Comparison of ENCODE assay signal across 19 cellular contexts in the genomic region with DNA sequence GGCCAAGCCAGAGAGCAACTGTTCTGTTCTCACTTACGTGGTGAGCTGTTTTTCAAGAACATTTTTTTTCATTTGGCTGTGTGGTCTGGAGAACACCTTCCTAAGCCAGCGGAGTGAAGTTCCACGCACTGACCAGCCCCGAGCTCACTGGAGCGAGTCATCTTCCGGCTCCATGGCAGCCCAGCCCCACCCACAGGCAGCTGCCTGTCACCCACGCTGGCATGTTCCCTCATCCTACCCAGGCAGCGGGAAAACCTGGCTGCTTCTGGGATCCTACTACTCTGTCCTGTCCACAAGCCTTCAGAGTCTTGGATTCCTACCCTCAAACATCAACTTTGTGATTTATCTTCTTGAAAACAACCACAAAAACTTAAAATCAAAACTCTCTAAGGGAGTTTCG.
DNase-seq lines count a peak whose midpoint lies in the region; TF ChIP-seq lines count a peak whose summit lies in the region.
"Had no signal": no experiment of that assay in that cellular context is flagged by ENCODE, and none has a peak within 500 bp of the region (broad histone marks: within the 10 kb centered on the region; RNA-seq: fewer than 3 reads in every experiment).

No MANE protein-coding gene starts in this region.

- H3K27ac Mint-ChIP-seq in osteocyte (ENCODE audit: unreplicated experiment): peak overlapping the region; percentile 75
- H3K27ac Mint-ChIP-seq in activated CD4-positive, alpha-beta memory T cell treated with anti-CD3 and anti-CD28 coated beads for 36 hours: no peak overlapping the region
- H3K27ac Mint-ChIP-seq: activated CD8-positive, alpha-beta T cell treated with anti-CD3 and anti-CD28 coated beads, Interleukin-2, amount 10 ng/mL, durations not matched to agents 7 days and 5 days; activated naive CD8-positive, alpha-beta T cell treated with anti-CD3 and anti-CD28 coated beads, Interleukin-2, amount 50 U/mL, for 24 hours had no signal

- WGBS in spleen, 5 donors: 86 to 96% (median 91%) methylated on average over 9 of the region's 9 CpGs

- CTCF ChIA-PET in HEK293T (lab: Yijun Ruan, JAX): interaction anchor here (0.7 kb wide), 1 partner anchor 612 kb away, joined by 3 read pairs; no protein-coding TSS in a partner anchor
- CTCF ChIA-PET in activated CD4-positive, alpha-beta memory T cell treated with anti-CD3 and anti-CD28 coated beads for 36 hours (lab: Charles Lee): interaction anchor here (0.7 kb wide), 2 partner anchors 614 to 856 kb away, joined by 3 read pairs; no protein-coding TSS in a partner anchor

- POLR2A ChIA-PET in HEK293T (lab: Yijun Ruan, JAX): no interaction called here
- POLR2A ChIA-PET in activated CD4-positive, alpha-beta memory T cell treated with anti-CD3 and anti-CD28 coated beads for 36 hours (lab: Charles Lee): no interaction called here

- H3K9me3 Mint-ChIP-seq in osteocyte (ENCODE audit: unreplicated experiment): no peaks in the 10 kb centered on the region
- H3K9me3 Mint-ChIP-seq in activated CD4-positive, alpha-beta memory T cell treated with anti-CD3 and anti-CD28 coated beads for 36 hours: no peaks in the 10 kb centered on the region
- H3K9me3 Mint-ChIP-seq: activated naive CD8-positive, alpha-beta T cell treated with anti-CD3 and anti-CD28 coated beads, Interleukin-2, amount 50 U/mL, for 24 hours had no signal

- H3K27me3 ChIP-seq in dorsolateral prefrontal cortex (no peaks in the 10 kb centered on the region), spleen (replicated peaks in 1 of 7) (no peaks in the 10 kb centered on the region)
- H3K27me3 ChIP-seq: sigmoid colon, testis had no signal

- no peaks in the 10 kb centered on the region for H3K27me3 Mint-ChIP-seq in osteocyte (ENCODE audit: unreplicated experiment)
- H3K27me3 Mint-ChIP-seq in activated CD4-positive, alpha-beta memory T cell treated with anti-CD3 and anti-CD28 coated beads for 36 hours: peaks cover 21% of the 10 kb centered on the region
- H3K27me3 Mint-ChIP-seq: activated naive CD8-positive, alpha-beta T cell treated with anti-CD3 and anti-CD28 coated beads, Interleukin-2, amount 50 U/mL, for 24 hours had no signal

- H3K27ac ChIP-seq in dorsolateral prefrontal cortex (peak overlapping the region in 45 of 59 donors; percentile 4 to 86 (median 69)), spleen (no peak overlapping the region)
- H3K27ac ChIP-seq: C4-2B, GM23248, sigmoid colon, testis had no signal

- no peak for TF ChIP-seq POLR2A in spleen (IDR thresholded peaks at IDR 0.05)

- H3K36me3 Mint-ChIP-seq in osteocyte (ENCODE audit: unreplicated experiment): peaks cover 3% of the 10 kb centered on the region
- H3K36me3 Mint-ChIP-seq in activated CD4-positive, alpha-beta memory T cell treated with anti-CD3 and anti-CD28 coated beads for 36 hours: no peaks in the 10 kb centered on the region

- H3K4me3 ChIP-seq in dorsolateral prefrontal cortex (no peak overlapping the region), spleen (no peak overlapping the region)
- H3K4me3 ChIP-seq: GM23248, sigmoid colon, testis had no signal

- H3K4me1 Mint-ChIP-seq in osteocyte (ENCODE audit: unreplicated experiment): peaks cover 62% of the 10 kb centered on the region
- H3K4me1 Mint-ChIP-seq in activated CD4-positive, alpha-beta memory T cell treated with anti-CD3 and anti-CD28 coated beads for 36 hours (ENCODE audit: low read depth): peaks cover 12% of the 10 kb centered on the region
- H3K4me1 Mint-ChIP-seq: activated naive CD8-positive, alpha-beta T cell treated with anti-CD3 and anti-CD28 coated beads, Interleukin-2, amount 50 U/mL, for 24 hours had no signal

- DNase-seq in HEK293T (ENCODE audit: extremely low spot score) (no peak), RKO (ENCODE audit: low spot score) (peak; percentile 8), dorsolateral prefrontal cortex (no peak), osteocyte (ENCODE audit: extremely low spot score, unreplicated experiment) (no peak), spleen (no peak), LoVo (ENCODE audit: low spot score) (no peak)
- no peak for DNase-seq in activated CD4-positive, alpha-beta memory T cell treated with anti-CD3 and anti-CD28 coated beads for 36 hours
- DNase-seq: activated CD8-positive, alpha-beta T cell treated with anti-CD3 and anti-CD28 coated beads, Interleukin-2, amount 10 ng/mL, durations not matched to agents 7 days and 5 days; activated naive CD8-positive, alpha-beta T cell treated with anti-CD3 and anti-CD28 coated beads, Interleukin-2, amount 50 U/mL, for 24 hours; DMS53; glutamatergic neuron; GM23248; NCI-H1105 treated with DMSO at 0.1 percent for 48 hours; NCI-H446; sigmoid colon; SK-N-SH; stimulated activated CD4-positive, alpha-beta T cell treated with anti-CD3 and anti-CD28 coated beads, Interleukin-2, amount 100 ng/mL, for 48 hours; testis had no signal

- H3K4me1 ChIP-seq in spleen: peaks cover 0 to 22% (median 8%) of the 10 kb centered on the region in 6 donors
- H3K4me1 ChIP-seq: testis had no signal

- TF ChIP-seq CTCF in dorsolateral prefrontal cortex (IDR thresholded peaks at IDR 0.05 in 54 of 56, conservative IDR thresholded peaks at IDR 0.05 in 2 of 56; ENCODE audit: low read depth in 1 of 56, partially characterized antibody in 56 of 56): no peak
- TF ChIP-seq CTCF in osteocyte (IDR thresholded peaks at IDR 0.05): no peak
- no peak for TF ChIP-seq CTCF in spleen (IDR thresholded peaks at IDR 0.05 in 8 of 11, conservative IDR thresholded peaks at IDR 0.05 in 3 of 11)

- intact Hi-C loops in dorsolateral prefrontal cortex (cut with DNase I) (loop anchor here (5.0 to 10.0 kb wide), 4 partner anchors 278 to 1070 kb away; no protein-coding TSS in a partner anchor), spleen (cut with DNase I; ENCODE audit: low total_unique reads) (loop anchor here (5.0 to 10.0 kb wide), 2 partner anchors 278 to 595 kb away; no protein-coding TSS in a partner anchor)
- intact Hi-C loops in activated CD4-positive, alpha-beta memory T cell treated with anti-CD3 and anti-CD28 coated beads for 36 hours (cut with micrococcal nuclease): loop anchor here (10.0 kb wide), 1 partner anchor 528 kb away; a partner anchor contains a TSS

- peaks cover 0 to 8% (median 0%) of the 10 kb centered on the region in 6 donors for H3K36me3 ChIP-seq in spleen
- H3K36me3 ChIP-seq: sigmoid colon had no signal

- no peaks in the 10 kb centered on the region for H3K9me3 ChIP-seq in spleen
- H3K9me3 ChIP-seq: sigmoid colon, SK-N-SH, testis had no signal

- H3K4me3 Mint-ChIP-seq in osteocyte (ENCODE audit: unreplicated experiment): no peak overlapping the region
- H3K4me3 Mint-ChIP-seq in activated CD4-positive, alpha-beta memory T cell treated with anti-CD3 and anti-CD28 coated beads for 36 hours: no peak overlapping the region
- H3K4me3 Mint-ChIP-seq: activated CD8-positive, alpha-beta T cell treated with anti-CD3 and anti-CD28 coated beads, Interleukin-2, amount 10 ng/mL, durations not matched to agents 7 days and 5 days; activated naive CD8-positive, alpha-beta T cell treated with anti-CD3 and anti-CD28 coated beads, Interleukin-2, amount 50 U/mL, for 24 hours had no signal

TF ChIP-seq in HEK293T, 16 proteins besides CTCF, POLR2A, EP300 and RAD21:
- no peak for TF ChIP-seq SP1 (IDR thresholded peaks at IDR 0.05)
- TF ChIP-seq, protein P1, sequence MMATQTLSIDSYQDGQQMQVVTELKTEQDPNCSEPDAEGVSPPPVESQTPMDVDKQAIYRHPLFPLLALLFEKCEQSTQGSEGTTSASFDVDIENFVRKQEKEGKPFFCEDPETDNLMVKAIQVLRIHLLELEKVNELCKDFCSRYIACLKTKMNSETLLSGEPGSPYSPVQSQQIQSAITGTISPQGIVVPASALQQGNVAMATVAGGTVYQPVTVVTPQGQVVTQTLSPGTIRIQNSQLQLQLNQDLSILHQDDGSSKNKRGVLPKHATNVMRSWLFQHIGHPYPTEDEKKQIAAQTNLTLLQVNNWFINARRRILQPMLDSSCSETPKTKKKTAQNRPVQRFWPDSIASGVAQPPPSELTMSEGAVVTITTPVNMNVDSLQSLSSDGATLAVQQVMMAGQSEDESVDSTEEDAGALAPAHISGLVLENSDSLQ (IDR thresholded peaks at IDR 0.05): peak; percentile 36; the same call in 1 of the 2 replicates
TF ChIP-seq in HEK293T: peak in this region for 1.

Comparison
In these comparisons a context has a peak if more than half of its experiments do, and no peak if none do; other contexts are left out.
1. H3K27ac ChIP-seq: peak in dorsolateral prefrontal cortex (45 of 59); none in spleen (0 of 8).